ENCODE assay signal across 1 cellular context in the genomic region with DNA sequence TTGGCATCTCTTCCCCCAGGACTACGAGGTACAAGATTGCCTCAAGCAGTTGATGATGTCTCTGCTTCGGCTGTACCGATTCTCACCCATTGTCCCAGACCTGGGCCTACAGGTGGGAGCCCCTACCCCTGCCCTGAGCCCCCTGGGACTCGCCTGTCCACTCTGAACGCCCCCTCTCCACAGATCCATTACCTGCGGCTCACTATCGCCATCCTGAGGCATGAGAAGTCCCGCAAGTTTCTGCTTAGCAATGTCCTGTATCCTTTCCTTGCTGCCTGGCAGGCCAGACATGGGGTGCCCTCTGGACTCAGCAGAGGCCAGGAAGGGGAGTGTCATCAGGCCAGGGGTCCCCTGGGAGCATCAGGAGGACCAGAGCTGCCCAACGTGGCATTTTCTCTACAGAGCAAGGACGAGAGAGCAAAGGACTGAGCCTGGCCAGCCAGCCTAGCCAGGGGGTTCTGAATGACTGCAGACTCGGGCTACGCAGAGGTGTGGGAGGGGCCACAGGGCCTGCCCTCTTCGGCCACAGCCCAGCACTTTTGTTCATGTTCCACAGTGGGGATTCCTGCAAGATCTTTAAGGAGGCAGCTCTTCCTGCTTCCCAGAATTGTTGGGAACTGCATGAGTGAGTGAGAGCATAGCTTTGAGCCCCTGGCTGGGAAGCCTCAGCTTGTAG.
TF ChIP-seq lines count a peak whose summit lies in the region.

No MANE protein-coding gene starts in this region.

TF ChIP-seq in GM23338, 12 proteins besides CTCF, POLR2A, EP300 and RAD21:
- TF ChIP-seq ZNF462 (CRISPR knock-in tag; IDR thresholded peaks at IDR 0.05) (no peak), CREB1 (CRISPR knock-in tag; IDR thresholded peaks at IDR 0.05; ENCODE audit: low read depth) (no peak), ZNF114 (CRISPR knock-in tag; IDR thresholded peaks at IDR 0.05) (no peak), JUNB (IDR thresholded peaks at IDR 0.05; ENCODE audit: unreplicated experiment) (no peak), NANOG (IDR thresholded peaks at IDR 0.05; ENCODE audit: borderline replicate concordance) (no peak), POLR2AphosphoS5 (IDR thresholded peaks at IDR 0.05; ENCODE audit: low read depth) (no peak)
- TF ChIP-seq, protein P1, sequence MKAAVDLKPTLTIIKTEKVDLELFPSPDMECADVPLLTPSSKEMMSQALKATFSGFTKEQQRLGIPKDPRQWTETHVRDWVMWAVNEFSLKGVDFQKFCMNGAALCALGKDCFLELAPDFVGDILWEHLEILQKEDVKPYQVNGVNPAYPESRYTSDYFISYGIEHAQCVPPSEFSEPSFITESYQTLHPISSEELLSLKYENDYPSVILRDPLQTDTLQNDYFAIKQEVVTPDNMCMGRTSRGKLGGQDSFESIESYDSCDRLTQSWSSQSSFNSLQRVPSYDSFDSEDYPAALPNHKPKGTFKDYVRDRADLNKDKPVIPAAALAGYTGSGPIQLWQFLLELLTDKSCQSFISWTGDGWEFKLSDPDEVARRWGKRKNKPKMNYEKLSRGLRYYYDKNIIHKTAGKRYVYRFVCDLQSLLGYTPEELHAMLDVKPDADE (IDR thresholded peaks at IDR 0.05) = no peak
- TF ChIP-seq, protein P2, sequence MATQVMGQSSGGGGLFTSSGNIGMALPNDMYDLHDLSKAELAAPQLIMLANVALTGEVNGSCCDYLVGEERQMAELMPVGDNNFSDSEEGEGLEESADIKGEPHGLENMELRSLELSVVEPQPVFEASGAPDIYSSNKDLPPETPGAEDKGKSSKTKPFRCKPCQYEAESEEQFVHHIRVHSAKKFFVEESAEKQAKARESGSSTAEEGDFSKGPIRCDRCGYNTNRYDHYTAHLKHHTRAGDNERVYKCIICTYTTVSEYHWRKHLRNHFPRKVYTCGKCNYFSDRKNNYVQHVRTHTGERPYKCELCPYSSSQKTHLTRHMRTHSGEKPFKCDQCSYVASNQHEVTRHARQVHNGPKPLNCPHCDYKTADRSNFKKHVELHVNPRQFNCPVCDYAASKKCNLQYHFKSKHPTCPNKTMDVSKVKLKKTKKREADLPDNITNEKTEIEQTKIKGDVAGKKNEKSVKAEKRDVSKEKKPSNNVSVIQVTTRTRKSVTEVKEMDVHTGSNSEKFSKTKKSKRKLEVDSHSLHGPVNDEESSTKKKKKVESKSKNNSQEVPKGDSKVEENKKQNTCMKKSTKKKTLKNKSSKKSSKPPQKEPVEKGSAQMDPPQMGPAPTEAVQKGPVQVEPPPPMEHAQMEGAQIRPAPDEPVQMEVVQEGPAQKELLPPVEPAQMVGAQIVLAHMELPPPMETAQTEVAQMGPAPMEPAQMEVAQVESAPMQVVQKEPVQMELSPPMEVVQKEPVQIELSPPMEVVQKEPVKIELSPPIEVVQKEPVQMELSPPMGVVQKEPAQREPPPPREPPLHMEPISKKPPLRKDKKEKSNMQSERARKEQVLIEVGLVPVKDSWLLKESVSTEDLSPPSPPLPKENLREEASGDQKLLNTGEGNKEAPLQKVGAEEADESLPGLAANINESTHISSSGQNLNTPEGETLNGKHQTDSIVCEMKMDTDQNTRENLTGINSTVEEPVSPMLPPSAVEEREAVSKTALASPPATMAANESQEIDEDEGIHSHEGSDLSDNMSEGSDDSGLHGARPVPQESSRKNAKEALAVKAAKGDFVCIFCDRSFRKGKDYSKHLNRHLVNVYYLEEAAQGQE (IDR thresholded peaks at IDR 0.05; ENCODE audit: unreplicated experiment) = no peak
